ENCODE assay signal across 26 cellular contexts in the genomic region with DNA sequence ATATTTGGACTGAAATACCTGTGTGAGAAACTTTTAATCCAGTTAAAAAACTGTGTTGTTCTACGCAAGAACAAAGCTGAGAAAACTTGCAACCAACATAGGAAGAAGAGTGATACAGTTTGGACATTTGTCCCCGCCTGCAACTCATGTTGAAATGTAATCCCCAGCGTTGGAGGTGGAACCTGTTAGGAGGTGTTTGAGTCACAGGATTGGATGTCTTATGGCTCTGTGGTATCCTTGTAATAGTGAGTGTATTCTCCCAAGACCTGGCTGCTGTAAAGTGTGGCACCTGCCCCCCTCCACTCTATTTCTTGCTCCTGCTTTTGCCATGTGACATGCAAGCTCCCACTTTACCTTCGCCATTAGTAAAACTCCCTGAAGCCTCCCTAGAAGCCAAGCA.
"Had no signal": no experiment of that assay in that cellular context is flagged by ENCODE, and none has a peak within 500 bp of the region (broad histone marks: within the 10 kb centered on the region; RNA-seq: fewer than 3 reads in every experiment).

No MANE protein-coding gene starts in this region.

- H3K27me3 ChIP-seq: left lung, neural progenitor cell, neutrophil, right atrium auricular region, right lobe of liver, tibial nerve, vagina had no signal

- H3K27ac ChIP-seq: left lung, neural progenitor cell, neutrophil, parathyroid adenoma, right atrium auricular region, right lobe of liver, tibial nerve, vagina had no signal

- H3K4me3 ChIP-seq: left lung, lung, neural progenitor cell, right atrium auricular region, right lobe of liver, smooth muscle cell, tibial nerve, vagina had no signal

- H3K4me1 ChIP-seq: left lung, neural progenitor cell, parathyroid adenoma, right lobe of liver, tibial nerve, vagina had no signal

- H3K9ac ChIP-seq: neural progenitor cell, parathyroid adenoma had no signal

- H3K4me2 ChIP-seq: neural progenitor cell, smooth muscle cell had no signal

- H2AFZ ChIP-seq: neural progenitor cell, parathyroid adenoma had no signal

- H3K9me3 ChIP-seq: neutrophil, right lobe of liver, vagina had no signal

- H3K36me3 ChIP-seq: neutrophil had no signal

- ATAC-seq: left colon; left lung; natural killer cell; right lobe of liver; stimulated activated memory B cell treated with anti-CD40 and anti-IgM and Interleukin-4, amounts not matched to agents 10 μg/mL and 1 μg/mL and 100 μg/mL, for 72 hours; stimulated activated naive CD8-positive, alpha-beta T cell treated with anti-CD3 and anti-CD28 coated beads, Interleukin-15, amount 100 ng/mL, for 72 hours had no signal

- DNase-seq: immature natural killer cell; kidney; left colon; left lung; mesendoderm; naive B cell; natural killer cell; nephron progenitor cell; occipital lobe; right lobe of liver; stimulated activated CD4-positive, alpha-beta T cell treated with anti-CD3 and anti-CD28 coated beads, Interleukin-1b, Interleukin-23, amount 100 ng/mL, for 48 hours; stimulated activated CD4-positive, alpha-beta T cell treated with anti-CD3 and anti-CD28 coated beads, Interleukin-2, amount 100 ng/mL, for 48 hours; stimulated activated CD4-positive, alpha-beta T cell treated with anti-CD3 and anti-CD28 coated beads, Interleukin-4, amount 100 ng/mL, for 4 hours; stimulated activated CD8-positive, alpha-beta memory T cell treated with anti-CD3 and anti-CD28 coated beads, Interleukin-4, amount 100 ng/mL, for 48 hours; stimulated activated naive CD4-positive, alpha-beta T cell treated with Interleukin-2 at 50 U/mL for 16 hours; stimulated activated naive CD8-positive, alpha-beta T cell treated with anti-CD3 and anti-CD28 coated beads, Interleukin-15, amount 100 ng/mL, for 72 hours; substantia nigra had no signal
